Comparison of ENCODE assay signal across 15 cellular contexts in genomic region chr16:22945361-22945760, GRCh38.
DNase-seq lines count a peak whose midpoint lies in the region; ATAC-seq, FAIRE-seq and TF ChIP-seq lines count a peak whose summit lies in the region.
"Had no signal": no experiment of that assay in that cellular context is flagged by ENCODE, and none has a peak within 500 bp of the region (broad histone marks: within the 10 kb centered on the region; RNA-seq: fewer than 3 reads in every experiment).

No MANE protein-coding gene starts in this region.

- H3K27ac ChIP-seq in testis, result no peak overlapping the region
- H3K27ac ChIP-seq: Peyer's patch had no signal

- no peak overlapping the region for H3K4me3 ChIP-seq in choroid plexus epithelial cell (ENCODE audit: low read depth, low read length)
- no peak overlapping the region for H3K4me3 ChIP-seq in testis
- H3K4me3 ChIP-seq: Peyer's patch had no signal

- no peak overlapping the region for H3K4me3 Mint-ChIP-seq in Calu3 (ENCODE audit: low read depth, unreplicated experiment)
- H3K4me3 Mint-ChIP-seq: CD8-positive, alpha-beta T cell had no signal

- DNase-seq in LHCN-M2 (ENCODE audit: low read depth) (peak; percentile 3), choroid plexus epithelial cell (ENCODE audit: low read depth) (peak; percentile 5), iris pigment epithelial cell (ENCODE audit: low read depth) (peak; percentile 5), testis (peak; percentile 26), Calu3 (no peak), GM12891 (ENCODE audit: insufficient read length, low spot score) (no peak)
- DNase-seq: CD8-positive, alpha-beta T cell; HCEC 1CT; NCI-H1930; NCI-H2171 treated with DMSO at 0.1 percent for 48 hours; NCI-H510A; NCI-H82; Peyer's patch; SHP77 had no signal

- no peaks in the 10 kb centered on the region for H3K4me1 ChIP-seq in testis

- no peaks in the 10 kb centered on the region for H3K36me3 Mint-ChIP-seq in Calu3 (ENCODE audit: insufficient read depth, unreplicated experiment)
- H3K36me3 Mint-ChIP-seq: CD8-positive, alpha-beta T cell had no signal

- no peaks in the 10 kb centered on the region for H3K9me3 Mint-ChIP-seq in Calu3 (ENCODE audit: low read depth, unreplicated experiment)
- H3K9me3 Mint-ChIP-seq: CD8-positive, alpha-beta T cell had no signal

- no TSS peak for BruUV-seq in Calu3 (replicated peaks; lab: Mats Ljungman, UMichigan)

- TF ChIP-seq POLR2A in testis (IDR thresholded peaks at IDR 0.05), result no peak
- no peak for TF ChIP-seq POLR2A in GM12891 (IDR thresholded peaks at IDR 0.05; ENCODE audit: low read depth, low read length)

- TF ChIP-seq CTCF in choroid plexus epithelial cell (conservative IDR thresholded peaks at IDR 0.05; ENCODE audit: low read depth, low read length) (no peak), testis (IDR thresholded peaks at IDR 0.05) (no peak), Calu3 (IDR thresholded peaks at IDR 0.05; ENCODE audit: unreplicated experiment) (no peak)

- H3K9me3 ChIP-seq in testis, result no peaks in the 10 kb centered on the region
- H3K9me3 ChIP-seq: Peyer's patch had no signal

- no peaks in the 10 kb centered on the region for H3K36me3 ChIP-seq in testis (ENCODE audit: low read depth, missing control alignments)
- H3K36me3 ChIP-seq: Peyer's patch had no signal

- no peaks in the 10 kb centered on the region for H3K4me1 Mint-ChIP-seq in Calu3 (ENCODE audit: low read depth, unreplicated experiment)

- no peak overlapping the region for H3K27ac Mint-ChIP-seq in Calu3 (ENCODE audit: unreplicated experiment)
- H3K27ac Mint-ChIP-seq: CD8-positive, alpha-beta T cell had no signal

- no peak for ATAC-seq in GM21526 (IDR thresholded peaks at IDR 0.05; ENCODE audit: low FRiP score, unreplicated experiment)
- ATAC-seq: CD8-positive, alpha-beta T cell had no signal

- 15 to 42% methylated on average over 1 of the region's 1 CpG for WGBS in testis, 2 donors

- intact Hi-C loops in testis (cut with DNase I; ENCODE audit: low total_unique reads) (no loop called here), Calu3 (cut with micrococcal nuclease; ENCODE audit: unreplicated experiment) (no loop called here)

- FAIRE-seq in GM12891 (lab: Jason Lieb, UNC), result no peak

- H3K27me3 ChIP-seq in testis, result no peaks in the 10 kb centered on the region

- H3K27me3 Mint-ChIP-seq in Calu3 (ENCODE audit: unreplicated experiment), result peaks cover 62% of the 10 kb centered on the region

- CTCF ChIA-PET in Calu3 (lab: Charles Lee), result interaction anchor here (0.5 to 0.6 kb wide), 3 partner anchors 12 to 137 kb away, joined by 3 read pairs; no protein-coding TSS in a partner anchor

TF ChIP-seq in GM12891, 5 proteins besides CTCF, POLR2A, EP300 and RAD21:
- TF ChIP-seq POU2F2 (IDR thresholded peaks at IDR 0.05; ENCODE audit: low read depth, low read length), result no peak
- no peak for TF ChIP-seq SPI1 (IDR thresholded peaks at IDR 0.05; ENCODE audit: low read depth, low read length)
- no peak for TF ChIP-seq TAF1 (IDR thresholded peaks at IDR 0.05; ENCODE audit: low read depth, low read length)
- TF ChIP-seq POLR2AphosphoS5 (IDR thresholded peaks at IDR 0.05; ENCODE audit: low read depth, low read length), result no peak
- TF ChIP-seq PAX5 (IDR thresholded peaks at IDR 0.05; ENCODE audit: insufficient read depth, low read length, severe bottlenecking), result no peak

Comparison
In these comparisons a context has a peak if more than half of its experiments do, and no peak if none do; other contexts are left out.
1. DNase-seq: peak in LHCN-M2 (single experiment), choroid plexus epithelial cell (single experiment), iris pigment epithelial cell (single experiment) and testis (single experiment); none in Calu3 (single experiment) and GM12891 (single experiment).